ENCODE assay signal across 9 cellular contexts in genomic region chr12:22624573-22624907, GRCh38. TPM values are rescaled to one million over a fixed set of nuclear protein-coding genes. Genes with fewer than 3 reads are reported as not detected.
A peak's percentile ranks its signal among the peaks of the same experiment; 100 is the strongest.
DNase-seq lines count a peak whose midpoint lies in the region; ATAC-seq, FAIRE-seq and TF ChIP-seq lines count a peak whose summit lies in the region.
"Had no signal": no experiment of that assay in that cellular context is flagged by ENCODE, and none has a peak within 500 bp of the region (broad histone marks: within the 10 kb centered on the region; RNA-seq: fewer than 3 reads in every experiment).

No MANE protein-coding gene starts in this region.

- H3K4me1 ChIP-seq in GM12878 (ENCODE audit: control insufficient read depth, insufficient read depth, low read length) (no peaks in the 10 kb centered on the region), thyroid gland (peaks cover 16 to 23% of the 10 kb centered on the region in 2 donors)

- no peaks in the 10 kb centered on the region for H3K9me3 ChIP-seq in GM12878 (replicated peaks; ENCODE audit: control insufficient read depth, insufficient read depth, low read length)
- no peaks in the 10 kb centered on the region for H3K9me3 ChIP-seq in thyroid gland

- whole genome bisulfite sequencing in GM12878 (ENCODE audit: insufficient coverage, insufficient replicate concordance, low lambda C conversion rate, missing lambda C conversion rate), result 43% methylated on average over 11 of the region's 11 CpGs
- 23 to 29% methylated on average over 11 of the region's 11 CpGs for WGBS in thyroid gland, 2 donors

- H3K36me3 ChIP-seq in GM12878 (ENCODE audit: control insufficient read depth in 2 of 2, insufficient read depth in 2 of 2, low read length in 1 of 2) (no peaks in the 10 kb centered on the region), thyroid gland (no peaks in the 10 kb centered on the region)

- no peak for TF ChIP-seq CTCF in HL-60 (IDR thresholded peaks at IDR 0.05; ENCODE audit: insufficient read depth, low read length)
- no peak for TF ChIP-seq CTCF in GM12878 (IDR thresholded peaks at IDR 0.05 in 2 of 3, conservative IDR thresholded peaks at IDR 0.05 in 1 of 3; ENCODE audit: control insufficient read depth in 2 of 3, extremely low read depth in 1 of 3, insufficient read depth in 1 of 3, low read depth in 3 of 3, low read length in 3 of 3)
- TF ChIP-seq CTCF in thyroid gland (IDR thresholded peaks at IDR 0.05), result no peak

- ATAC-seq in GM18502 (IDR thresholded peaks at IDR 0.05; ENCODE audit: poor library complexity, unreplicated experiment) (peak; percentile 5), GM12878 (no peak), left lobe of liver (peak; percentile 61), GM19035 (IDR thresholded peaks at IDR 0.05; ENCODE audit: unreplicated experiment) (no peak)

- no peak for TF ChIP-seq EP300 in GM12878 (IDR thresholded peaks at IDR 0.05; ENCODE audit: borderline replicate concordance in 1 of 2, control insufficient read depth in 1 of 2, low read depth in 2 of 2, low read length in 2 of 2)

- H4K20me1 ChIP-seq in GM12878 (ENCODE audit: control insufficient read depth, insufficient read depth), result no peaks in the 10 kb centered on the region

- TSS peak; percentile 89 for BruUV-seq in GM12878 (replicated peaks; lab: Mats Ljungman, UMichigan)

- CTCF ChIA-PET in GM12878 (lab: Yijun Ruan, JAX), result interaction anchor here (0.6 to 1.4 kb wide), 6 partner anchors 10 to 944 kb away, joined by 3 to 4 read pairs (median 3); no protein-coding TSS in a partner anchor

- TF ChIP-seq POLR2A in GM12878 (IDR thresholded peaks at IDR 0.05; ENCODE audit: low read depth, low read length) (no peak), thyroid gland (IDR thresholded peaks at IDR 0.05) (no peak)

- no peak for FAIRE-seq in GM12878 (lab: Jason Lieb, UNC)
- FAIRE-seq: TTC549 had no signal

- H2AFZ ChIP-seq in GM12878 (ENCODE audit: control insufficient read depth, low read depth, low read length), result peak overlapping the region; percentile 83

- H3K79me2 ChIP-seq in GM12878 (ENCODE audit: control insufficient read depth, insufficient read depth, low read length), result peaks cover 48% of the 10 kb centered on the region

- POLR2A ChIA-PET in GM12878 (lab: Charles Lee), result interaction anchor here (0.9 to 1.7 kb wide), 6 partner anchors 9 to 167 kb away, joined by 3 to 7 read pairs (median 4); partner anchors contain the start of gene C2CD5

- peak overlapping the region; percentile 97 for H3K4me3 ChIP-seq in HL-60 (replicated peaks; ENCODE audit: insufficient read depth, low read length)
- H3K4me3 ChIP-seq in GM12878, result peak overlapping the region; percentile 78
- H3K4me3 ChIP-seq in thyroid gland (replicated peaks in 1 of 3), result peak overlapping the region in 1 of 3 donors; percentile 98

- H3K4me2 ChIP-seq in GM12878 (ENCODE audit: control insufficient read depth, insufficient read depth), result peak overlapping the region; percentile 74

- DNase-seq in HL-60 (ENCODE audit: low read depth in 1 of 2, low spot score in 1 of 2) (no peak), GM12878 (ENCODE audit: low read depth, low spot score) (no peak), left lobe of liver (ENCODE audit: low spot score) (no peak), thyroid gland (no peak), SKM-1 (lab: John Stamatoyannopoulos, UW; ENCODE audit: unreplicated experiment) (no peak)
- DNase-seq in stimulated activated CD4-positive, alpha-beta T cell treated with anti-CD3 and anti-CD28 coated beads, Interleukin-2, amount 100 ng/mL, for 24 hours, result no peak

- intact Hi-C loops in GM12878 (cut with micrococcal nuclease; ENCODE audit: unreplicated experiment), result loop anchor here (2.0 kb wide), 1 partner anchor 80 kb away; the partner anchor contains the start of gene C2CD5
- intact Hi-C loops in thyroid gland (cut with DNase I), result loop anchor here (10.0 kb wide), 1 partner anchor 80 kb away; the partner anchor contains the start of gene C2CD5

- H3K27me3 ChIP-seq in HL-60 (ENCODE audit: insufficient read depth, poor library complexity, severe bottlenecking), result no peaks in the 10 kb centered on the region
- H3K27me3 ChIP-seq in GM12878 (replicated peaks in 1 of 2; ENCODE audit: control insufficient read depth in 2 of 2, insufficient read depth in 2 of 2, low read length in 1 of 2), result no peaks in the 10 kb centered on the region
- no peaks in the 10 kb centered on the region for H3K27me3 ChIP-seq in thyroid gland

- RAD21 ChIA-PET in GM12878 (lab: Charles Lee; ENCODE audit: unreplicated experiment), result interaction anchor here (1.0 kb wide), 2 partner anchors 16 to 80 kb away, joined by 3 to 4 read pairs; partner anchors contain the start of gene C2CD5

- SMC1A ChIA-PET in GM12878 (lab: Charles Lee; ENCODE audit: uncharacterized antibody, unreplicated experiment), result interaction anchor here (0.5 to 1.2 kb wide), 10 partner anchors 9 to 156 kb away, joined by 3 to 5 read pairs (median 3); no protein-coding TSS in a partner anchor

- no peak for TF ChIP-seq RAD21 in GM12878 (IDR thresholded peaks at IDR 0.05; ENCODE audit: insufficient read depth, low read depth, low read length)

- H3K27ac ChIP-seq in HL-60 (replicated peaks) (peak overlapping the region; percentile 93), GM12878 (ENCODE audit: control insufficient read depth, insufficient read depth) (peak overlapping the region; percentile 87), thyroid gland (peak overlapping the region; percentile 93 to 99 (median 98))

- in situ Hi-C loops in GM12878 (cut with MboI), result no loop called here

- H3K9ac ChIP-seq in GM12878 (ENCODE audit: control insufficient read depth, insufficient read depth, low read length), result peak overlapping the region; percentile 71

TF ChIP-seq in GM12878, 131 proteins besides CTCF, POLR2A, EP300 and RAD21 (continues in another document):
- TF ChIP-seq E4F1 (IDR thresholded peaks at IDR 0.05; ENCODE audit: borderline replicate concordance, partially characterized antibody) (no peak), ZBTB40 (IDR thresholded peaks at IDR 0.05; ENCODE audit: borderline replicate concordance) (peak; percentile 62; the same call in 1 of the 2 replicates)

RNA-seq across cellular contexts. Expression of gene ETNK1, which starts 0.4 kb away (rescaled TPM):
- total RNA-seq in GM12878 (2013; cell fraction: nucleolus; rRNA removed), result 273 TPM in 2 replicates
- total RNA-seq in GM12878 (2014; rRNA removed) (32.9 and 35.7 TPM in 2 replicates), GM12878 (2014; rRNA removed; fragmentation: Illumina TruSeq; extraction: Trizol) (35.6 and 41.4 TPM in 2 replicates), GM12878 (2021) (55.6 and 69.4 TPM in 2 replicates), left lobe of liver (28.3 TPM), thyroid gland (10 to 100 TPM; 50.0 to 78.2 (median 57.4) TPM)
- polyA plus RNA-seq in GM12878 (2011; ENCODE audit: low read depth), result 9.5 TPM
- polyA plus RNA-seq in GM12878 (2011; rRNA removed) (38.9 and 69.8 TPM in 2 replicates), GM12878 (2014; fragmentation: Illumina TruSeq; extraction: Trizol) (22.3 and 26.9 TPM in 2 replicates), GM12878 (2014; fragmentation: Nextera tagmentation; extraction: Ambion mirVana) (10 to 100 TPM; 12.3 to 16.3 TPM), GM12878 (2014; rRNA removed) (12.3 and 15.2 TPM in 2 replicates), GM12878 (2016; fragmentation: Nextera tagmentation; extraction: Ambion mirVana) (10 to 100 TPM; 44.8 to 47.5 TPM)
- polyA plus RNA-seq in GM12878 (2011; cell fraction: cytosol; rRNA removed), result 19.7 and 20.9 TPM in 2 replicates
- polyA plus RNA-seq in GM12878 (2011; cell fraction: nucleus; rRNA removed), result 69.7 and 82.9 TPM in 2 replicates
- 20.0 and 23.5 TPM in 2 replicates for polyA plus RNA-seq in GM12878 (2012)
- 170 and 178 TPM in 2 replicates for polyA minus RNA-seq in GM12878 (2011; rRNA and poly(A)+ RNA removed)
- polyA minus RNA-seq in GM12878 (2011; cell fraction: cytosol; rRNA and poly(A)+ RNA removed), result 83.8 and 99.2 TPM in 2 replicates
- 225 and 375 TPM in 2 replicates for polyA minus RNA-seq in GM12878 (2011; cell fraction: nucleus; rRNA and poly(A)+ RNA removed)

Comparison
In these comparisons a context has a peak if more than half of its experiments do, and no peak if none do; other contexts are left out.
1. ATAC-seq: peak in GM18502 (single experiment) and left lobe of liver (single experiment); none in GM12878 (single experiment) and GM19035 (single experiment).
2. Peak in every context shown above with its lines, with median percentiles within 50 percentile points of each other: H3K27ac ChIP-seq.